Comparison of ENCODE assay signal across 10 cellular contexts in genomic region chr7:135930565-135931423, GRCh38. TPM values are rescaled to one million over a fixed set of nuclear protein-coding genes. Genes with fewer than 3 reads are reported as not detected.
DNase-seq lines count a peak whose midpoint lies in the region; ATAC-seq and TF ChIP-seq lines count a peak whose summit lies in the region.
"Had no signal": no experiment of that assay in that cellular context is flagged by ENCODE, and none has a peak within 500 bp of the region (broad histone marks: within the 10 kb centered on the region; RNA-seq: fewer than 3 reads in every experiment).

No MANE protein-coding gene starts in this region.

- H3K27me3 Mint-ChIP-seq in osteocyte (ENCODE audit: unreplicated experiment) = no peaks in the 10 kb centered on the region
- H3K27me3 Mint-ChIP-seq: stimulated activated naive CD8-positive, alpha-beta T cell treated with anti-CD3 and anti-CD28 coated beads, Interleukin-15, amount 100 ng/mL, for 72 hours had no signal

- H3K36me3 Mint-ChIP-seq in osteocyte (ENCODE audit: unreplicated experiment) = peaks cover 22% of the 10 kb centered on the region

- 80 to 83% methylated on average over 9 of the region's 9 CpGs for WGBS in esophagus squamous epithelium, 2 donors

- intact Hi-C loops in esophagus squamous epithelium (cut with DNase I) = no loop called here

- no peak for TF ChIP-seq POLR2A in esophagus squamous epithelium (IDR thresholded peaks at IDR 0.05)

- H3K4me1 Mint-ChIP-seq in osteocyte (ENCODE audit: unreplicated experiment) = peaks cover 11% of the 10 kb centered on the region

- no peaks in the 10 kb centered on the region for H3K9me3 Mint-ChIP-seq in osteocyte (ENCODE audit: unreplicated experiment)
- H3K9me3 Mint-ChIP-seq: stimulated activated naive CD8-positive, alpha-beta T cell treated with anti-CD3 and anti-CD28 coated beads, Interleukin-15, amount 100 ng/mL, for 72 hours had no signal

- no peaks in the 10 kb centered on the region for H3K27me3 ChIP-seq in esophagus squamous epithelium

- no peak overlapping the region for H3K4me3 ChIP-seq in esophagus squamous epithelium
- no peak overlapping the region for H3K4me3 ChIP-seq in coronary artery

- H3K27ac Mint-ChIP-seq in osteocyte (ENCODE audit: unreplicated experiment) = peak overlapping the region; percentile 51

- ATAC-seq in GM18498 (IDR thresholded peaks at IDR 0.05; ENCODE audit: unreplicated experiment) = no peak
- ATAC-seq: stimulated activated naive CD8-positive, alpha-beta T cell treated with anti-CD3 and anti-CD28 coated beads, Interleukin-15, amount 100 ng/mL, for 72 hours had no signal

- no peak for TF ChIP-seq CTCF in esophagus squamous epithelium (IDR thresholded peaks at IDR 0.05)
- no peak for TF ChIP-seq CTCF in osteocyte (IDR thresholded peaks at IDR 0.05)
- TF ChIP-seq CTCF in coronary artery (IDR thresholded peaks at IDR 0.05) = no peak

- H3K4me3 Mint-ChIP-seq in osteocyte (ENCODE audit: unreplicated experiment) = no peak overlapping the region
- H3K4me3 Mint-ChIP-seq: stimulated activated naive CD8-positive, alpha-beta T cell treated with anti-CD3 and anti-CD28 coated beads, Interleukin-15, amount 100 ng/mL, for 72 hours had no signal

- peaks cover 0 to 60% (median 0%) of the 10 kb centered on the region in 3 donors for H3K4me1 ChIP-seq in esophagus squamous epithelium

- DNase-seq in DMS53 (lab: John Stamatoyannopoulos, UW) = peak; percentile 50
- peak; percentile 82 for DNase-seq in NCI-H2029 treated with DMSO at 0.1 percent for 48 hours (lab: John Stamatoyannopoulos, UW)
- DNase-seq in esophagus squamous epithelium (lab: John Stamatoyannopoulos, UW) = no peak
- DNase-seq in osteocyte (ENCODE audit: extremely low spot score, unreplicated experiment) = no peak
- DNase-seq in central memory CD4-positive, alpha-beta T cell = no peak
- no peak for DNase-seq in coronary artery (ENCODE audit: low spot score)
- no peak for DNase-seq in epidermal melanocyte (ENCODE audit: insufficient read length, low spot score)
- DNase-seq: activated CD4-positive, alpha-beta T cell treated with anti-CD3 and anti-CD28 coated beads, Interleukin-2, amount 50 U/mL, for 1 hour; stimulated activated naive CD8-positive, alpha-beta T cell treated with anti-CD3 and anti-CD28 coated beads, Interleukin-15, amount 100 ng/mL, for 72 hours had no signal

- peaks cover 0 to 40% (median 3%) of the 10 kb centered on the region in 3 donors for H3K36me3 ChIP-seq in esophagus squamous epithelium

- peak overlapping the region in 3 of 4 donors; percentile 7 to 26 (median 9) for H3K27ac ChIP-seq in esophagus squamous epithelium
- no peak overlapping the region for H3K27ac ChIP-seq in coronary artery

- H3K9me3 ChIP-seq in esophagus squamous epithelium = no peaks in the 10 kb centered on the region

RNA-seq across cellular contexts. Expression of gene MTPN, which starts 46.4 kb away (rescaled TPM):
- 100 to 1,000 TPM; 100 to 182 (median 145) TPM for total RNA-seq in esophagus squamous epithelium
- total RNA-seq in osteocyte = 137 and 140 TPM in 2 replicates

Comparison
In these comparisons a context has a peak if more than half of its experiments do, and no peak if none do; other contexts are left out.
1. DNase-seq: peak in DMS53 (single experiment) and NCI-H2029 treated with DMSO at 0.1 percent for 48 hours (single experiment); none in esophagus squamous epithelium (single experiment), osteocyte (single experiment), central memory CD4-positive, alpha-beta T cell (single experiment), coronary artery (single experiment) and epidermal melanocyte (single experiment).
2. H3K27ac ChIP-seq: peak in esophagus squamous epithelium (3 of 4); none in coronary artery (0 of 2).